In genomic region chr2:18067980-18068379, GRCh38 we compare ENCODE assay signal across 26 cellular contexts.
A peak's percentile ranks its signal among the peaks of the same experiment; 100 is the strongest.
DNase-seq lines count a peak whose midpoint lies in the region; ATAC-seq and TF ChIP-seq lines count a peak whose summit lies in the region.
"Had no signal": no experiment of that assay in that cellular context is flagged by ENCODE, and none has a peak within 500 bp of the region (broad histone marks: within the 10 kb centered on the region; RNA-seq: fewer than 3 reads in every experiment).

No MANE protein-coding gene starts in this region.

- no peak overlapping the region for H3K4me3 Mint-ChIP-seq in endothelial cell (ENCODE audit: unreplicated experiment)
- no peak overlapping the region for H3K4me3 Mint-ChIP-seq in progenitor cell of endocrine pancreas (ENCODE audit: low read depth)
- H3K4me3 Mint-ChIP-seq: activated B cell treated with CpG ODN at 0.5 μM for 24 hours; activated naive CD4-positive, alpha-beta T cell treated with anti-CD3 and anti-CD28 coated beads for 36 hours; B cell; stimulated activated naive B cell treated with anti-CD40 and anti-IgM and Interleukin-4, amounts not matched to agents 10 μg/mL and 1 μg/mL and 100 μg/mL, for 72 hours had no signal

- ATAC-seq in Right ventricle myocardium superior (ENCODE audit: poor library complexity) (peak; percentile 53), GM21515 (IDR thresholded peaks at IDR 0.05; ENCODE audit: unreplicated experiment) (no peak), HG03520 (IDR thresholded peaks at IDR 0.05; ENCODE audit: unreplicated experiment) (no peak)
- ATAC-seq: esophagus mucosa; foreskin keratinocyte; GM12878; stimulated activated naive B cell treated with anti-CD40 and anti-IgM and Interleukin-4, amounts not matched to agents 10 μg/mL and 1 μg/mL and 100 μg/mL, for 72 hours had no signal

- H3K27me3 ChIP-seq in sigmoid colon: no peaks in the 10 kb centered on the region
- H3K27me3 ChIP-seq: suprapubic skin had no signal

- DNase-seq in Right ventricle myocardium superior (peak; percentile 56), cardiac septum (ENCODE audit: low spot score) (no peak), endothelial cell (ENCODE audit: low spot score) (peak; percentile 25), left kidney (ENCODE audit: low read depth, low spot score) (peak; percentile 17), progenitor cell of endocrine pancreas (ENCODE audit: low spot score, unreplicated experiment) (no peak), sigmoid colon (no peak)
- DNase-seq: activated B cell treated with CpG ODN at 0.5 μM for 24 hours; activated naive CD4-positive, alpha-beta T cell treated with anti-CD3 and anti-CD28 coated beads for 36 hours; COR-L47; DMS79; effector CD4-positive, alpha-beta T cell; foreskin keratinocyte; HCEC 1CT; islet precursor cell; NCI-H1105; NCI-H2107; NCI-H524 treated with DMSO at 0.1 percent for 48 hours; stimulated activated CD4-positive, alpha-beta T cell treated with anti-CD3 and anti-CD28 coated beads, Interleukin-4, amount 100 ng/mL, for 24 hours; stimulated activated naive B cell treated with anti-CD40 and anti-IgM and Interleukin-4, amounts not matched to agents 10 μg/mL and 1 μg/mL and 100 μg/mL, for 72 hours had no signal

- no peak for TF ChIP-seq EP300 in sigmoid colon (IDR thresholded peaks at IDR 0.05)

- H3K36me3 ChIP-seq in sigmoid colon: no peaks in the 10 kb centered on the region
- H3K36me3 ChIP-seq: suprapubic skin had no signal

- H3K36me3 Mint-ChIP-seq in endothelial cell (ENCODE audit: low read depth, unreplicated experiment): no peaks in the 10 kb centered on the region
- no peaks in the 10 kb centered on the region for H3K36me3 Mint-ChIP-seq in progenitor cell of endocrine pancreas (ENCODE audit: insufficient read depth)
- H3K36me3 Mint-ChIP-seq: stimulated activated naive B cell treated with anti-CD40 and anti-IgM and Interleukin-4, amounts not matched to agents 10 μg/mL and 1 μg/mL and 100 μg/mL, for 72 hours had no signal

- peaks cover 1% of the 10 kb centered on the region for H3K27me3 Mint-ChIP-seq in endothelial cell (ENCODE audit: unreplicated experiment)
- peaks cover 7% of the 10 kb centered on the region for H3K27me3 Mint-ChIP-seq in progenitor cell of endocrine pancreas

- TF ChIP-seq CTCF in endothelial cell (IDR thresholded peaks at IDR 0.05; ENCODE audit: unreplicated experiment) (no peak), progenitor cell of endocrine pancreas (IDR thresholded peaks at IDR 0.05; ENCODE audit: unreplicated experiment) (no peak), sigmoid colon (IDR thresholded peaks at IDR 0.05) (no peak)

- no peak overlapping the region for H3K4me3 ChIP-seq in sigmoid colon
- H3K4me3 ChIP-seq: GM12878, hepatocyte, suprapubic skin had no signal

- H3K4me1 ChIP-seq in sigmoid colon: peaks cover 0 to 42% (median 16%) of the 10 kb centered on the region in 4 donors
- H3K4me1 ChIP-seq: foreskin keratinocyte had no signal

- H3K4me1 Mint-ChIP-seq in endothelial cell (ENCODE audit: unreplicated experiment) (peaks cover 27% of the 10 kb centered on the region), progenitor cell of endocrine pancreas (ENCODE audit: low read depth) (no peaks in the 10 kb centered on the region)
- H3K4me1 Mint-ChIP-seq: activated B cell treated with CpG ODN at 0.5 μM for 24 hours; B cell; stimulated activated naive B cell treated with anti-CD40 and anti-IgM and Interleukin-4, amounts not matched to agents 10 μg/mL and 1 μg/mL and 100 μg/mL, for 72 hours had no signal

- intact Hi-C loops in Right ventricle myocardium superior (cut with DNase I) (no loop called here), cardiac septum (cut with DNase I) (no loop called here), sigmoid colon (cut with DNase I) (no loop called here)

- TF ChIP-seq POLR2A in sigmoid colon (IDR thresholded peaks at IDR 0.05): no peak

- H3K9me3 Mint-ChIP-seq in endothelial cell (ENCODE audit: unreplicated experiment): no peaks in the 10 kb centered on the region
- H3K9me3 Mint-ChIP-seq in progenitor cell of endocrine pancreas (ENCODE audit: low read depth): no peaks in the 10 kb centered on the region
- H3K9me3 Mint-ChIP-seq: activated B cell treated with CpG ODN at 0.5 μM for 24 hours; activated naive CD4-positive, alpha-beta T cell treated with anti-CD3 and anti-CD28 coated beads for 36 hours; stimulated activated naive B cell treated with anti-CD40 and anti-IgM and Interleukin-4, amounts not matched to agents 10 μg/mL and 1 μg/mL and 100 μg/mL, for 72 hours had no signal

- no peaks in the 10 kb centered on the region for H3K9me3 ChIP-seq in sigmoid colon
- H3K9me3 ChIP-seq: suprapubic skin had no signal

- H3K27ac Mint-ChIP-seq in endothelial cell (ENCODE audit: unreplicated experiment) (peak overlapping the region; percentile 61), progenitor cell of endocrine pancreas (no peak overlapping the region)
- H3K27ac Mint-ChIP-seq: activated B cell treated with CpG ODN at 0.5 μM for 24 hours; activated naive CD4-positive, alpha-beta T cell treated with anti-CD3 and anti-CD28 coated beads for 36 hours; B cell; stimulated activated naive B cell treated with anti-CD40 and anti-IgM and Interleukin-4, amounts not matched to agents 10 μg/mL and 1 μg/mL and 100 μg/mL, for 72 hours had no signal

- no peak overlapping the region for H3K27ac ChIP-seq in sigmoid colon
- H3K27ac ChIP-seq: foreskin keratinocyte, hepatocyte, suprapubic skin had no signal

- 61 to 63% methylated on average over 4 of the region's 4 CpGs for WGBS in sigmoid colon, 2 donors

Comparison
In these comparisons a context has a peak if more than half of its experiments do, and no peak if none do; other contexts are left out.
1. DNase-seq: peak in Right ventricle myocardium superior (single experiment), endothelial cell (single experiment) and left kidney (single experiment); none in cardiac septum (single experiment), progenitor cell of endocrine pancreas (single experiment) and sigmoid colon (single experiment).